ENCODE assay signal across 27 cellular contexts in genomic region chr11:45216031-45216430, GRCh38.
"Had no signal": no experiment of that assay in that cellular context is flagged by ENCODE, and none has a peak within 500 bp of the region (broad histone marks: within the 10 kb centered on the region; RNA-seq: fewer than 3 reads in every experiment).

No MANE protein-coding gene starts in this region.

- H3K4me1 Mint-ChIP-seq: activated naive CD4-positive, alpha-beta T cell treated with anti-CD3 and anti-CD28 coated beads, Interleukin-2, amount 10 ng/mL, durations not matched to agents 7 days and 5 days had no signal

- H3K27me3 Mint-ChIP-seq: activated CD4-positive, alpha-beta T cell treated with anti-CD3 and anti-CD28 coated beads, Interleukin-2, amount 10 ng/mL, durations not matched to agents 7 days and 5 days; activated naive CD8-positive, alpha-beta T cell; activated naive CD8-positive, alpha-beta T cell treated with anti-CD3 and anti-CD28 coated beads, Interleukin-2, amount 50 U/mL, for 24 hours; activated T-cell treated with anti-CD3 and anti-CD28 coated beads, Interleukin-2, amount 50 U/mL, for 24 hours had no signal

- H3K4me1 ChIP-seq: SJSA1 had no signal

- H3K4me3 ChIP-seq: SJSA1 had no signal

- H3K36me3 Mint-ChIP-seq: activated naive CD4-positive, alpha-beta T cell treated with anti-CD3 and anti-CD28 coated beads, Interleukin-2, amount 10 ng/mL, durations not matched to agents 7 days and 5 days had no signal

- FAIRE-seq: TTC549 had no signal

- DNase-seq: activated CD4-positive, alpha-beta T cell treated with anti-CD3 and anti-CD28 coated beads, Interleukin-2, amount 10 ng/mL, durations not matched to agents 7 days and 5 days; activated CD4-positive, alpha-beta T cell treated with anti-CD3 and anti-CD28 coated beads, Interleukin-2, amount 50 U/mL, for 48 hours; activated CD8-positive, alpha-beta T cell treated with anti-CD3 and anti-CD28 coated beads, Interleukin-2, amount 10 ng/mL, durations not matched to agents 7 days and 5 days; activated effector memory CD4-positive, alpha-beta T cell treated with Interleukin-2 at 50 U/mL for 16 hours; activated naive CD4-positive, alpha-beta T cell treated with anti-CD3 and anti-CD28 coated beads, Interleukin-2, amount 10 ng/mL, durations not matched to agents 7 days and 5 days; activated naive CD8-positive, alpha-beta T cell treated with anti-CD3 and anti-CD28 coated beads, Interleukin-2, amount 50 U/mL, for 24 hours; activated T-cell treated with anti-CD3 and anti-CD28 coated beads, Interleukin-2, amount 50 U/mL, for 24 hours; anterior cingulate cortex; brain microvascular endothelial cell; MM.1S; MV-4-11; NCI-H1092; NCI-H1436 treated with DMSO at 0.1 percent for 48 hours; NCI-H1694 treated with DMSO at 0.1 percent for 48 hours; NCI-H2029; NCI-H345; NCI-H524 treated with DMSO at 0.1 percent for 48 hours; RPMI8226; SHP77 treated with DMSO at 0.1 percent for 48 hours; SK-N-SH had no signal

- H3K36me3 ChIP-seq: brain microvascular endothelial cell, SJSA1 had no signal

- H3K9me3 Mint-ChIP-seq: activated CD4-positive, alpha-beta T cell treated with anti-CD3 and anti-CD28 coated beads, Interleukin-2, amount 10 ng/mL, durations not matched to agents 7 days and 5 days; activated naive CD4-positive, alpha-beta T cell treated with anti-CD3 and anti-CD28 coated beads, Interleukin-2, amount 10 ng/mL, durations not matched to agents 7 days and 5 days; activated naive CD8-positive, alpha-beta T cell treated with anti-CD3 and anti-CD28 coated beads, Interleukin-2, amount 50 U/mL, for 24 hours; activated T-cell treated with anti-CD3 and anti-CD28 coated beads, Interleukin-2, amount 50 U/mL, for 24 hours; T-helper 1 cell treated with Interleukin-12 subunit alpha and Interleukin-12 subunit beta and Interleukin-4 antibody, amounts not matched to agents 30 μg/mL and 1 μg/mL, for 36 hours; T-helper 2 cell treated with Interferon-gamma antibody and Interleukin-4, amounts not matched to agents 5 μg/mL and 100 μg/mL, for 36 hours had no signal

- H3K4me3 Mint-ChIP-seq: activated CD4-positive, alpha-beta T cell treated with anti-CD3 and anti-CD28 coated beads, Interleukin-2, amount 10 ng/mL, durations not matched to agents 7 days and 5 days; activated CD8-positive, alpha-beta T cell treated with anti-CD3 and anti-CD28 coated beads, Interleukin-2, amount 10 ng/mL, durations not matched to agents 7 days and 5 days; activated naive CD4-positive, alpha-beta T cell treated with anti-CD3 and anti-CD28 coated beads, Interleukin-2, amount 10 ng/mL, durations not matched to agents 7 days and 5 days; activated naive CD8-positive, alpha-beta T cell; activated naive CD8-positive, alpha-beta T cell treated with anti-CD3 and anti-CD28 coated beads, Interleukin-2, amount 50 U/mL, for 24 hours; activated T-cell treated with anti-CD3 and anti-CD28 coated beads, Interleukin-2, amount 50 U/mL, for 24 hours; T-helper 1 cell treated with Interleukin-12 subunit alpha and Interleukin-12 subunit beta and Interleukin-4 antibody, amounts not matched to agents 30 μg/mL and 1 μg/mL, for 36 hours; T-helper 2 cell treated with Interferon-gamma antibody and Interleukin-4, amounts not matched to agents 5 μg/mL and 100 μg/mL, for 36 hours had no signal

- ATAC-seq: activated CD8-positive, alpha-beta T cell treated with anti-CD3 and anti-CD28 coated beads, Interleukin-2, amount 10 ng/mL, durations not matched to agents 7 days and 5 days; activated naive CD8-positive, alpha-beta T cell treated with anti-CD3 and anti-CD28 coated beads, Interleukin-2, amount 50 U/mL, for 24 hours; Panc1 had no signal

- H3K9me3 ChIP-seq: SJSA1, SK-N-SH had no signal

- H3K27ac ChIP-seq: brain microvascular endothelial cell, KMS-11, SJSA1 had no signal

- H3K27me3 ChIP-seq: brain microvascular endothelial cell had no signal

- H3K27ac Mint-ChIP-seq: activated CD4-positive, alpha-beta T cell treated with anti-CD3 and anti-CD28 coated beads, Interleukin-2, amount 10 ng/mL, durations not matched to agents 7 days and 5 days; activated naive CD4-positive, alpha-beta T cell treated with anti-CD3 and anti-CD28 coated beads, Interleukin-2, amount 10 ng/mL, durations not matched to agents 7 days and 5 days; activated naive CD8-positive, alpha-beta T cell; activated naive CD8-positive, alpha-beta T cell treated with anti-CD3 and anti-CD28 coated beads, Interleukin-2, amount 50 U/mL, for 24 hours; activated T-cell treated with anti-CD3 and anti-CD28 coated beads, Interleukin-2, amount 50 U/mL, for 24 hours; T-helper 2 cell treated with Interferon-gamma antibody and Interleukin-4, amounts not matched to agents 5 μg/mL and 100 μg/mL, for 36 hours had no signal
